ENCODE assay signal across 36 cellular contexts in the genomic region with DNA sequence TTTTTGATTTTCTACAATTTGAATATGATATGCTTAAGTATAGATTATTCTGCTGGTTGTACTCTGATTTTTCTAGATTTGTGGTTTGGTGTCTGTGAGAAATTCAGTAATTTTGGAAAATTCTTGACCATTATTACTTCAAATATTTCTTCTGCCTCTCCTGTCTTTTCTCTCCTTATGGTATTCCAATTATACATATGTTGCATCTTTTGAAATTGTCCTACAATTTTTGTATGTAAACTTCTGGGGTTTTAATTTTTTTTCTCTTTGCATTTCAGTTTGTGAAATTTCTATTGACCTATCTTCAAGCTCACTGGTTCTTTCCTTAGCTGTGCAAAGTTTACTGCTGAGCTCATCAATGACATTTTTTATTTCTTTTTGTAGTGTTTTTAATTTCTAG.
"Had no signal": no experiment of that assay in that cellular context is flagged by ENCODE, and none has a peak within 500 bp of the region (broad histone marks: within the 10 kb centered on the region; RNA-seq: fewer than 3 reads in every experiment).

No MANE protein-coding gene starts in this region.

- H3K4me3 ChIP-seq: MG63 had no signal

- H3K36me3 ChIP-seq: MG63 had no signal

- DNase-seq: MG63, MM.1S, MV-4-11, NCI-H1048, NCI-H1092, NCI-H1092 treated with DMSO at 0.1 percent for 48 hours, NCI-H1105, NCI-H1105 treated with DMSO at 0.1 percent for 48 hours, NCI-H1417, NCI-H1417 treated with DMSO at 0.1 percent for 48 hours, NCI-H1436, NCI-H1436 treated with DMSO at 0.1 percent for 48 hours, NCI-H146, NCI-H1694, NCI-H1694 treated with DMSO at 0.1 percent for 48 hours, NCI-H187, NCI-H187 treated with DMSO at 0.1 percent for 48 hours, NCI-H1930, NCI-H2029, NCI-H2029 treated with DMSO at 0.1 percent for 48 hours, NCI-H2081, NCI-H2081 treated with DMSO at 0.1 percent for 48 hours, NCI-H2107, NCI-H2171, NCI-H2171 treated with DMSO at 0.1 percent for 48 hours, NCI-H2227 treated with DMSO at 0.1 percent for 48 hours, NCI-H226, NCI-H345, NCI-H446, NCI-H446 treated with DMSO at 0.1 percent for 48 hours, NCI-H510A, NCI-H510A treated with DMSO at 0.1 percent for 48 hours, NCI-H524, NCI-H524 treated with DMSO at 0.1 percent for 48 hours, NCI-H526, NCI-H526 treated with DMSO at 0.1 percent for 48 hours had no signal
